In genomic region chr13:39034085-39034484, GRCh38 we compare ENCODE assay signal across 18 cellular contexts. TPM values are rescaled to one million over a fixed set of nuclear protein-coding genes. Genes with fewer than 3 reads are reported as not detected.
DNase-seq lines count a peak whose midpoint lies in the region; ATAC-seq and TF ChIP-seq lines count a peak whose summit lies in the region.
"Had no signal": no experiment of that assay in that cellular context is flagged by ENCODE, and none has a peak within 500 bp of the region (broad histone marks: within the 10 kb centered on the region; RNA-seq: fewer than 3 reads in every experiment).

No MANE protein-coding gene starts in this region.

- ATAC-seq in natural killer cell: no peak
- ATAC-seq: A549, HCT116 had no signal

- intact Hi-C loops in natural killer cell (cut with micrococcal nuclease) (loop anchor here (10.0 kb wide), 1 partner anchor 621 kb away; the partner anchor contains the start of gene COG6), prostate gland (cut with DNase I) (no loop called here)

- no peak overlapping the region for H3K4me3 ChIP-seq in SU-DHL-6 (ENCODE audit: insufficient read depth, low read length, poor library complexity, severe bottlenecking)
- no peak overlapping the region for H3K4me3 ChIP-seq in prostate gland
- H3K4me3 ChIP-seq: A549 had no signal

- H3K4me1 ChIP-seq in prostate gland (replicated peaks): no peaks in the 10 kb centered on the region

- H3K36me3 Mint-ChIP-seq in T-helper 2 cell treated with Interferon-gamma antibody and Interleukin-4, amounts not matched to agents 5 μg/mL and 100 μg/mL, for 36 hours (ENCODE audit: low read depth): peaks cover 20% of the 10 kb centered on the region
- H3K36me3 Mint-ChIP-seq in natural killer cell: no peaks in the 10 kb centered on the region

- H4K20me1 ChIP-seq in SU-DHL-6 (ENCODE audit: low read depth, low read length): no peaks in the 10 kb centered on the region

- CTCF ChIA-PET in HEK293T (lab: Yijun Ruan, JAX): no interaction called here

- no peaks in the 10 kb centered on the region for H3K27me3 ChIP-seq in SU-DHL-6 (ENCODE audit: low read length)
- H3K27me3 ChIP-seq in prostate gland (replicated peaks; ENCODE audit: insufficient read depth): no peaks in the 10 kb centered on the region
- H3K27me3 ChIP-seq: dorsolateral prefrontal cortex had no signal

- no peak overlapping the region for H3K27ac Mint-ChIP-seq in T-helper 2 cell treated with Interferon-gamma antibody and Interleukin-4, amounts not matched to agents 5 μg/mL and 100 μg/mL, for 36 hours
- peak overlapping the region; percentile 41 to 96 for H3K27ac Mint-ChIP-seq in natural killer cell
- H3K27ac Mint-ChIP-seq: activated CD4-positive, alpha-beta memory T cell treated with anti-CD3 and anti-CD28 coated beads for 36 hours had no signal

- H3K4me2 ChIP-seq in SU-DHL-6 (ENCODE audit: low read depth, low read length, poor library complexity, severe bottlenecking): peak overlapping the region; percentile 83

- peaks cover 40% of the 10 kb centered on the region for H3K4me1 Mint-ChIP-seq in T-helper 2 cell treated with Interferon-gamma antibody and Interleukin-4, amounts not matched to agents 5 μg/mL and 100 μg/mL, for 36 hours (ENCODE audit: low read depth)
- H3K4me1 Mint-ChIP-seq in natural killer cell: peaks cover 54% of the 10 kb centered on the region in 2 donors

- TF ChIP-seq CTCF in SU-DHL-6 (IDR thresholded peaks at IDR 0.05; ENCODE audit: insufficient read depth, low read length, poor library complexity, severe bottlenecking): no peak
- no peak for TF ChIP-seq CTCF in natural killer cell (IDR thresholded peaks at IDR 0.05)
- no peak for TF ChIP-seq CTCF in prostate gland (IDR thresholded peaks at IDR 0.05)

- H3K9me2 ChIP-seq in SU-DHL-6 (replicated peaks; ENCODE audit: insufficient read depth, low read length): no peaks in the 10 kb centered on the region

- DNase-seq in T-helper 2 cell treated with Interferon-gamma antibody and Interleukin-4, amounts not matched to agents 5 μg/mL and 100 μg/mL, for 36 hours (ENCODE audit: low spot score): no peak
- no peak for DNase-seq in T-helper 2 cell
- DNase-seq in HEK293T (ENCODE audit: extremely low spot score): no peak
- DNase-seq in natural killer cell: no peak
- DNase-seq in prostate gland (ENCODE audit: low spot score): no peak
- no peak for DNase-seq in DMS114 treated with DMSO at 0.1 percent for 48 hours (lab: John Stamatoyannopoulos, UW; ENCODE audit: unreplicated experiment)
- DNase-seq in HPDE6-E6E7 (ENCODE audit: extremely low spot score): no peak
- DNase-seq: activated CD4-positive, alpha-beta memory T cell treated with anti-CD3 and anti-CD28 coated beads for 36 hours; activated naive CD4-positive, alpha-beta T cell treated with Interleukin-2 at 50 U/mL for 16 hours; dorsolateral prefrontal cortex; kidney glomerular epithelial cell; SIG-M5 had no signal

- WGBS in prostate gland: 66% methylated on average over 1 of the region's 1 CpG

- H3K27ac ChIP-seq in SU-DHL-6 (ENCODE audit: low read depth, low read length) (no peak overlapping the region), prostate gland (no peak overlapping the region)
- H3K27ac ChIP-seq: A549, dorsolateral prefrontal cortex had no signal

- H3K4me3 Mint-ChIP-seq in T-helper 2 cell treated with Interferon-gamma antibody and Interleukin-4, amounts not matched to agents 5 μg/mL and 100 μg/mL, for 36 hours: peak overlapping the region; percentile 13
- H3K4me3 Mint-ChIP-seq in natural killer cell: no peak overlapping the region
- H3K4me3 Mint-ChIP-seq: activated CD4-positive, alpha-beta memory T cell treated with anti-CD3 and anti-CD28 coated beads for 36 hours had no signal

- TF ChIP-seq POLR2A in prostate gland (IDR thresholded peaks at IDR 0.05): no peak

- POLR2A ChIA-PET in HEK293T (lab: Yijun Ruan, JAX): no interaction called here

- H3K9me3 ChIP-seq in SU-DHL-6 (ENCODE audit: insufficient read depth, low read length): no peaks in the 10 kb centered on the region
- no peaks in the 10 kb centered on the region for H3K9me3 ChIP-seq in prostate gland
- H3K9me3 ChIP-seq: A549 had no signal

- H3K36me3 ChIP-seq in SU-DHL-6 (ENCODE audit: low read length) (peaks cover 16% of the 10 kb centered on the region), prostate gland (no peaks in the 10 kb centered on the region)

- H3K9ac ChIP-seq in SU-DHL-6 (ENCODE audit: low read length): 0 out of 2 replicates have a peak overlapping the region, but pooled peaks have one; percentile 68

- peaks cover 10% of the 10 kb centered on the region; the same call in 1 of the 2 replicates for H3F3A ChIP-seq in SU-DHL-6 (ENCODE audit: insufficient read depth)

- no peaks in the 10 kb centered on the region for H3K9me3 Mint-ChIP-seq in T-helper 2 cell treated with Interferon-gamma antibody and Interleukin-4, amounts not matched to agents 5 μg/mL and 100 μg/mL, for 36 hours
- H3K9me3 Mint-ChIP-seq in natural killer cell: no peaks in the 10 kb centered on the region
- H3K9me3 Mint-ChIP-seq: activated CD4-positive, alpha-beta memory T cell treated with anti-CD3 and anti-CD28 coated beads for 36 hours had no signal

- H3K79me2 ChIP-seq in SU-DHL-6 (ENCODE audit: insufficient read depth, low read length): peaks cover 79% of the 10 kb centered on the region

- no peak overlapping the region for H2AFZ ChIP-seq in SU-DHL-6 (ENCODE audit: low read depth, low read length, severe bottlenecking)

- no peaks in the 10 kb centered on the region for H3K27me3 Mint-ChIP-seq in T-helper 2 cell treated with Interferon-gamma antibody and Interleukin-4, amounts not matched to agents 5 μg/mL and 100 μg/mL, for 36 hours (ENCODE audit: low read depth)
- H3K27me3 Mint-ChIP-seq in natural killer cell (ENCODE audit: low read depth in 2 of 2): no peaks in the 10 kb centered on the region
- H3K27me3 Mint-ChIP-seq: activated CD4-positive, alpha-beta memory T cell treated with anti-CD3 and anti-CD28 coated beads for 36 hours had no signal

TF ChIP-seq in HEK293T, 16 proteins besides CTCF, POLR2A, EP300 and RAD21:
- TF ChIP-seq PKNOX1 (IDR thresholded peaks at IDR 0.05) (peak; percentile 63), FOXA1 (IDR thresholded peaks at IDR 0.05) (no peak)

RNA-seq across cellular contexts. Expression of gene PROSER1, which starts 3.8 kb away (rescaled TPM):
- total RNA-seq in natural killer cell: 10 to 100 TPM; 58.6 to 70.2 (median 61.7) TPM
- total RNA-seq in prostate gland: 10 to 100 TPM; 33.6 to 39.5 TPM

RNA-seq across cellular contexts. Expression of gene NHLRC3, which starts 4.2 kb away (rescaled TPM):
- total RNA-seq in natural killer cell: 10 to 100 TPM; 26.0 to 36.8 (median 28.3) TPM
- 10 to 100 TPM; 10.1 to 17.8 TPM for total RNA-seq in prostate gland

RNA-seq across cellular contexts. Expression of gene STOML3, which starts 43.5 kb away (rescaled TPM):
- not detected for total RNA-seq in natural killer cell
- not detected for total RNA-seq in prostate gland
- total RNA-seq: activated CD4-positive, alpha-beta memory T cell treated with anti-CD3 and anti-CD28 coated beads for 36 hours; bronchial epithelial cell; dorsolateral prefrontal cortex; smooth muscle cell; ureter had no signal
